14 cellular contexts compared by ENCODE assay signal in genomic region chr21:31555741-31556191, GRCh38.
DNase-seq lines count a peak whose midpoint lies in the region; ATAC-seq, FAIRE-seq and TF ChIP-seq lines count a peak whose summit lies in the region.
"Had no signal": no experiment of that assay in that cellular context is flagged by ENCODE, and none has a peak within 500 bp of the region (broad histone marks: within the 10 kb centered on the region; RNA-seq: fewer than 3 reads in every experiment).

No MANE protein-coding gene starts in this region.

- no peak overlapping the region for H3K4me3 ChIP-seq in kidney (ENCODE audit: low read length in 2 of 2)

- no peak overlapping the region for H3K27ac ChIP-seq in kidney (ENCODE audit: low read depth in 2 of 2, low read length in 2 of 2)

- peak overlapping the region; percentile 9 for H3K4me3 Mint-ChIP-seq in activated naive CD8-positive, alpha-beta T cell treated with anti-CD3 and anti-CD28 coated beads, Interleukin-2, amount 10 ng/mL, durations not matched to agents 7 days and 5 days
- H3K4me3 Mint-ChIP-seq in activated naive CD8-positive, alpha-beta T cell treated with anti-CD3 and anti-CD28 coated beads for 36 hours, result no peak overlapping the region
- H3K4me3 Mint-ChIP-seq in activated T-helper 17 cell treated with anti-CD3 and anti-CD28 coated beads, Interleukin-2, amount 50 U/mL, for 72 hours, result no peak overlapping the region

- peaks cover 41% of the 10 kb centered on the region for H3K4me1 Mint-ChIP-seq in activated naive CD8-positive, alpha-beta T cell treated with anti-CD3 and anti-CD28 coated beads, Interleukin-2, amount 10 ng/mL, durations not matched to agents 7 days and 5 days
- H3K4me1 Mint-ChIP-seq in activated naive CD8-positive, alpha-beta T cell treated with anti-CD3 and anti-CD28 coated beads for 36 hours, result peaks cover 52% of the 10 kb centered on the region
- H3K4me1 Mint-ChIP-seq in activated T-helper 17 cell treated with anti-CD3 and anti-CD28 coated beads, Interleukin-2, amount 50 U/mL, for 72 hours, result peaks cover 32% of the 10 kb centered on the region

- POLR2A ChIA-PET in activated naive CD8-positive, alpha-beta T cell treated with anti-CD3 and anti-CD28 coated beads, Interleukin-2, amount 10 ng/mL, durations not matched to agents 7 days and 5 days (lab: Charles Lee), result no interaction called here

- peaks cover 21% of the 10 kb centered on the region for H3K27me3 Mint-ChIP-seq in activated naive CD8-positive, alpha-beta T cell treated with anti-CD3 and anti-CD28 coated beads, Interleukin-2, amount 10 ng/mL, durations not matched to agents 7 days and 5 days
- peaks cover 42% of the 10 kb centered on the region for H3K27me3 Mint-ChIP-seq in activated naive CD8-positive, alpha-beta T cell treated with anti-CD3 and anti-CD28 coated beads for 36 hours
- H3K27me3 Mint-ChIP-seq in activated T-helper 17 cell treated with anti-CD3 and anti-CD28 coated beads, Interleukin-2, amount 50 U/mL, for 72 hours, result peaks cover 16% of the 10 kb centered on the region

- H3K4me1 ChIP-seq in kidney (ENCODE audit: control insufficient read depth in 1 of 2, insufficient read depth in 1 of 2, low read depth in 1 of 2, low read length in 2 of 2), result peaks cover 0 to 12% of the 10 kb centered on the region in 2 donors

- no peaks in the 10 kb centered on the region for H3K9me3 Mint-ChIP-seq in activated naive CD8-positive, alpha-beta T cell treated with anti-CD3 and anti-CD28 coated beads, Interleukin-2, amount 10 ng/mL, durations not matched to agents 7 days and 5 days
- H3K9me3 Mint-ChIP-seq in activated naive CD8-positive, alpha-beta T cell treated with anti-CD3 and anti-CD28 coated beads for 36 hours, result no peaks in the 10 kb centered on the region
- no peaks in the 10 kb centered on the region for H3K9me3 Mint-ChIP-seq in activated T-helper 17 cell treated with anti-CD3 and anti-CD28 coated beads, Interleukin-2, amount 50 U/mL, for 72 hours

- no peaks in the 10 kb centered on the region for H3K36me3 ChIP-seq in kidney (ENCODE audit: control insufficient read depth in 1 of 2, insufficient read depth in 2 of 2, low read length in 2 of 2)

- DNase-seq in activated naive CD8-positive, alpha-beta T cell treated with anti-CD3 and anti-CD28 coated beads, Interleukin-2, amount 10 ng/mL, durations not matched to agents 7 days and 5 days, result no peak
- DNase-seq in activated naive CD8-positive, alpha-beta T cell treated with anti-CD3 and anti-CD28 coated beads for 36 hours, result no peak
- DNase-seq in kidney (peak; percentile 1), kidney glomerular epithelial cell (lab: John Stamatoyannopoulos, UW) (no peak), DMS114 treated with DMSO at 0.1 percent for 48 hours (lab: John Stamatoyannopoulos, UW; ENCODE audit: unreplicated experiment) (no peak), NOMO-1 treated with dmso at 0.1 percent for 144 hours (lab: John Stamatoyannopoulos, UW; ENCODE audit: unreplicated experiment) (no peak)
- DNase-seq: activated CD4-positive, alpha-beta T cell treated with anti-CD3 and anti-CD28 coated beads for 1 hour; activated CD8-positive, alpha-beta memory T cell treated with anti-CD3 and anti-CD28 coated beads, Interleukin-2, amount 50 U/mL, for 48 hours; COR-L47; left colon; NCI-H2081; SIG-M5 had no signal

- no peak for ATAC-seq in activated naive CD8-positive, alpha-beta T cell treated with anti-CD3 and anti-CD28 coated beads, Interleukin-2, amount 10 ng/mL, durations not matched to agents 7 days and 5 days (ENCODE audit: low read depth)
- ATAC-seq in activated T-helper 17 cell treated with anti-CD3 and anti-CD28 coated beads, Interleukin-2, amount 50 U/mL, for 72 hours (replicated peaks), result no peak
- no peak for ATAC-seq in GM18861 (IDR thresholded peaks at IDR 0.05; ENCODE audit: unreplicated experiment)
- ATAC-seq: left colon had no signal

- intact Hi-C loops in kidney (cut with DNase I), result no loop called here

- H3K9me3 ChIP-seq in kidney (ENCODE audit: control insufficient read depth in 1 of 2, low read length in 2 of 2), result no peaks in the 10 kb centered on the region

- no peak overlapping the region for H3K9ac ChIP-seq in kidney (ENCODE audit: low read length in 2 of 2)

- H3K27ac Mint-ChIP-seq in activated naive CD8-positive, alpha-beta T cell treated with anti-CD3 and anti-CD28 coated beads, Interleukin-2, amount 10 ng/mL, durations not matched to agents 7 days and 5 days, result no peak overlapping the region
- no peak overlapping the region for H3K27ac Mint-ChIP-seq in activated naive CD8-positive, alpha-beta T cell treated with anti-CD3 and anti-CD28 coated beads for 36 hours
- H3K27ac Mint-ChIP-seq in activated T-helper 17 cell treated with anti-CD3 and anti-CD28 coated beads, Interleukin-2, amount 50 U/mL, for 72 hours, result peak overlapping the region; percentile 26

- no peak for FAIRE-seq in kidney (lab: Jason Lieb, UNC)

- no peak for TF ChIP-seq CTCF in kidney (IDR thresholded peaks at IDR 0.05; ENCODE audit: borderline replicate concordance, extremely low read depth, insufficient read depth)

- H3K36me3 Mint-ChIP-seq in activated naive CD8-positive, alpha-beta T cell treated with anti-CD3 and anti-CD28 coated beads, Interleukin-2, amount 10 ng/mL, durations not matched to agents 7 days and 5 days, result peaks cover 8% of the 10 kb centered on the region
- peaks cover 9% of the 10 kb centered on the region for H3K36me3 Mint-ChIP-seq in activated naive CD8-positive, alpha-beta T cell treated with anti-CD3 and anti-CD28 coated beads for 36 hours
- no peaks in the 10 kb centered on the region for H3K36me3 Mint-ChIP-seq in activated T-helper 17 cell treated with anti-CD3 and anti-CD28 coated beads, Interleukin-2, amount 50 U/mL, for 72 hours (ENCODE audit: low read depth)
